Comparison of ENCODE assay signal across 23 cellular contexts in genomic region chr7:146249272-146249671, GRCh38.
A peak's percentile ranks its signal among the peaks of the same experiment; 100 is the strongest.
DNase-seq lines count a peak whose midpoint lies in the region; ATAC-seq and TF ChIP-seq lines count a peak whose summit lies in the region.
"Had no signal": no experiment of that assay in that cellular context is flagged by ENCODE, and none has a peak within 500 bp of the region (broad histone marks: within the 10 kb centered on the region; RNA-seq: fewer than 3 reads in every experiment).

No MANE protein-coding gene starts in this region.

- H3K79me2 ChIP-seq in GM23338 (replicated peaks; ENCODE audit: insufficient read depth), result peaks cover 44% of the 10 kb centered on the region

- H2BK5ac ChIP-seq in neuronal stem cell (ENCODE audit: low read length), result no peak overlapping the region

- intact Hi-C loops in CD14-positive monocyte (cut with micrococcal nuclease), result no loop called here

- no peaks in the 10 kb centered on the region for H3K36me3 ChIP-seq in GM23338 (ENCODE audit: insufficient read depth)
- H3K36me3 ChIP-seq in HUES6 (ENCODE audit: control insufficient read depth, insufficient read depth, low read length), result peaks cover 9% of the 10 kb centered on the region
- H3K36me3 ChIP-seq in iPS-18a (ENCODE audit: control insufficient read depth, low read depth, low read length), result no peaks in the 10 kb centered on the region
- H3K36me3 ChIP-seq in neuronal stem cell (replicated peaks in 1 of 2; ENCODE audit: control insufficient read depth in 2 of 2, insufficient read depth in 2 of 2, low read length in 2 of 2), result no peaks in the 10 kb centered on the region
- H3K36me3 ChIP-seq: HAP-1 had no signal

- H3K27ac ChIP-seq in GM23338 (ENCODE audit: low read depth) (peak overlapping the region; percentile 89), HUES6 (ENCODE audit: low read depth, low read length) (peak overlapping the region; percentile 67), iPS-18a (ENCODE audit: low read length) (peak overlapping the region; percentile 53), neuronal stem cell (replicated peaks; ENCODE audit: low read length) (no peak overlapping the region)
- H3K27ac ChIP-seq: C4-2B, RWPE1, SK-N-MC had no signal

- no peak overlapping the region for H3K18ac ChIP-seq in neuronal stem cell (ENCODE audit: low read length)

- no peak overlapping the region for H3K14ac ChIP-seq in neuronal stem cell (ENCODE audit: low read length)

- no peaks in the 10 kb centered on the region for H3K79me1 ChIP-seq in neuronal stem cell (ENCODE audit: low read depth, low read length)

- H2AK5ac ChIP-seq in neuronal stem cell (ENCODE audit: low read depth, low read length), result no peak overlapping the region

- H3K9me2 ChIP-seq in GM23338 (ENCODE audit: insufficient read depth), result no peaks in the 10 kb centered on the region

- TF ChIP-seq CTCF in GM23338 (conservative IDR thresholded peaks at IDR 0.05; ENCODE audit: low read depth in 2 of 2) (no peak), CD14-positive monocyte (IDR thresholded peaks at IDR 0.05) (no peak)

- no peaks in the 10 kb centered on the region for H4K20me1 ChIP-seq in GM23338 (replicated peaks; ENCODE audit: insufficient read depth)

- no peak overlapping the region for H2BK12ac ChIP-seq in neuronal stem cell (ENCODE audit: low read length)

- no peak overlapping the region for H4K8ac ChIP-seq in neuronal stem cell (ENCODE audit: low read depth, low read length)

- H3K27ac Mint-ChIP-seq in GM23338 (0 out of 2 replicates have a peak overlapping the region, but pooled peaks have one; percentile 53), CD14-positive monocyte (no peak overlapping the region)

- H3K4me3 ChIP-seq in GM23338 (no peak overlapping the region), HUES6 (ENCODE audit: low read depth, low read length) (peak overlapping the region; percentile 93; the same call in 1 of the 2 replicates), iPS-18a (ENCODE audit: low read length) (peak overlapping the region; percentile 63), neuronal stem cell (ENCODE audit: low read length in 2 of 2) (no peak overlapping the region)
- H3K4me3 ChIP-seq: HAP-1, SK-N-MC had no signal

- peaks cover 19% of the 10 kb centered on the region; the same call in 1 of the 2 replicates for H3K4me1 ChIP-seq in GM23338 (ENCODE audit: insufficient read depth)
- H3K4me1 ChIP-seq in HUES6 (ENCODE audit: control insufficient read depth, insufficient read depth, low read length), result peaks cover 29% of the 10 kb centered on the region
- peaks cover 18% of the 10 kb centered on the region for H3K4me1 ChIP-seq in iPS-18a (ENCODE audit: control insufficient read depth, low read depth, low read length)
- peaks cover 0 to 4% of the 10 kb centered on the region in 2 donors for H3K4me1 ChIP-seq in neuronal stem cell (ENCODE audit: control insufficient read depth in 2 of 2, insufficient read depth in 1 of 2, low read depth in 1 of 2, low read length in 2 of 2)
- H3K4me1 ChIP-seq: HAP-1 had no signal

- H3K9me3 ChIP-seq in HUES6 (ENCODE audit: control insufficient read depth, insufficient read depth, low read depth, low read length), result no peaks in the 10 kb centered on the region
- no peaks in the 10 kb centered on the region for H3K9me3 ChIP-seq in iPS-18a (ENCODE audit: control insufficient read depth, low read depth, low read length)
- H3K9me3 ChIP-seq in neuronal stem cell (replicated peaks in 1 of 2; ENCODE audit: control insufficient read depth in 2 of 2, insufficient read depth in 1 of 2, low read depth in 1 of 2, low read length in 2 of 2), result no peaks in the 10 kb centered on the region
- H3K9me3 ChIP-seq: HAP-1 had no signal

- H3K9me3 Mint-ChIP-seq in GM23338 (peaks cover 11% of the 10 kb centered on the region), CD14-positive monocyte (peaks cover 21 to 32% (median 25%) of the 10 kb centered on the region in 7 donors)

- DNase-seq in GM23338 (ENCODE audit: low spot score), result no peak
- DNase-seq in RKO (ENCODE audit: low spot score), result peak; percentile 6
- no peak for DNase-seq in neuronal stem cell (ENCODE audit: low spot score)
- no peak for DNase-seq in CD14-positive monocyte (ENCODE audit: low spot score)
- DNase-seq in NCI-H1048 (lab: John Stamatoyannopoulos, UW), result no peak
- DNase-seq: DMS53, GDM1, KBM-7, NCI-H1417 treated with DMSO at 0.1 percent for 48 hours, NCI-H187, NCI-H446, NCI-H526 treated with DMSO at 0.1 percent for 48 hours, PC-3, SHP77 treated with DMSO at 0.1 percent for 48 hours, SW 1271 had no signal

- H3K4me3 Mint-ChIP-seq in GM23338, result peak overlapping the region; percentile 40; the same call in 2 of the 3 replicates
- H3K4me3 Mint-ChIP-seq in CD14-positive monocyte, result no peak overlapping the region

- no peaks in the 10 kb centered on the region for H3F3A ChIP-seq in GM23338 (replicated peaks; ENCODE audit: low read depth)

- H3K4ac ChIP-seq in neuronal stem cell (ENCODE audit: low read length), result no peak overlapping the region

- peak; percentile 62 for ATAC-seq in GM23338
- ATAC-seq in HG03025 (IDR thresholded peaks at IDR 0.05; ENCODE audit: low FRiP score, unreplicated experiment), result no peak
- ATAC-seq: HepG2, PC-3 had no signal

- H3K27me3 ChIP-seq in GM23338 (ENCODE audit: insufficient read depth), result no peaks in the 10 kb centered on the region
- H3K27me3 ChIP-seq in HUES6 (ENCODE audit: control insufficient read depth, insufficient read depth, low read length), result no peaks in the 10 kb centered on the region; the same call in 1 of the 2 replicates
- H3K27me3 ChIP-seq in iPS-18a (ENCODE audit: control insufficient read depth, insufficient read depth, low read length), result no peaks in the 10 kb centered on the region
- H3K27me3 ChIP-seq in neuronal stem cell (ENCODE audit: control insufficient read depth in 3 of 3, insufficient read depth in 3 of 3, low read depth in 1 of 3, low read length in 3 of 3), result peaks cover 0 to 7% (median 0%) of the 10 kb centered on the region in 3 experiments

- H3K9ac ChIP-seq in HUES6 (ENCODE audit: low read length), result no peak overlapping the region
- H3K9ac ChIP-seq in iPS-18a (ENCODE audit: low read length), result no peak overlapping the region
- H3K9ac ChIP-seq in neuronal stem cell (ENCODE audit: low read depth, low read length, poor library complexity), result no peak overlapping the region

- H3K27me3 Mint-ChIP-seq in GM23338 (ENCODE audit: insufficient read depth, low read depth, poor library complexity) (peaks cover 19% of the 10 kb centered on the region), CD14-positive monocyte (ENCODE audit: low read depth in 3 of 3) (peaks cover 0 to 9% (median 0%) of the 10 kb centered on the region in 3 donors)

- H3K4me1 Mint-ChIP-seq in GM23338, result peaks cover 47% of the 10 kb centered on the region
- H3K4me1 Mint-ChIP-seq in CD14-positive monocyte, result no peaks in the 10 kb centered on the region

- H3K36me3 Mint-ChIP-seq in GM23338 (ENCODE audit: low read depth) (peaks cover 35% of the 10 kb centered on the region), CD14-positive monocyte (no peaks in the 10 kb centered on the region)

- H2AFZ ChIP-seq in GM23338, result no peak overlapping the region
- no peak overlapping the region for H2AFZ ChIP-seq in neuronal stem cell (ENCODE audit: low read length)

- no CpG with 5 or more reads among the region's 2 CpGs for WGBS in neuronal stem cell (ENCODE audit: extremely low coverage in 2 of 2, insufficient read length in 2 of 2, insufficient replicate concordance in 1 of 2), 2 donors

- no peak overlapping the region for H2BK15ac ChIP-seq in neuronal stem cell (ENCODE audit: low read length)

- H3K4me2 ChIP-seq in GM23338, result peak overlapping the region; percentile 61
- no peak overlapping the region for H3K4me2 ChIP-seq in neuronal stem cell (ENCODE audit: insufficient read depth, low read length, poor library complexity, severe bottlenecking)

- no peak overlapping the region for H2BK120ac ChIP-seq in neuronal stem cell (ENCODE audit: low read depth, low read length)

- H4K91ac ChIP-seq in neuronal stem cell (ENCODE audit: low read depth, low read length, poor library complexity), result no peak overlapping the region

- H3K23ac ChIP-seq in neuronal stem cell (ENCODE audit: low read depth, low read length, poor library complexity), result no peak overlapping the region

TF ChIP-seq in GM23338, 12 proteins besides CTCF, POLR2A, EP300 and RAD21 (continues in another document):
- TF ChIP-seq STAT1 (IDR thresholded peaks at IDR 0.05; ENCODE audit: unreplicated experiment) (no peak), EZH2 (IDR thresholded peaks at IDR 0.05; ENCODE audit: low read depth, unreplicated experiment) (no peak), EZH2phosphoT487 (IDR thresholded peaks at IDR 0.05; ENCODE audit: unreplicated experiment) (no peak), NANOG (IDR thresholded peaks at IDR 0.05; ENCODE audit: borderline replicate concordance) (no peak), ZNF114 (CRISPR knock-in tag; IDR thresholded peaks at IDR 0.05) (no peak), CREB1 (CRISPR knock-in tag; IDR thresholded peaks at IDR 0.05; ENCODE audit: low read depth) (no peak), JUNB (IDR thresholded peaks at IDR 0.05; ENCODE audit: unreplicated experiment) (no peak), ZNF331 (CRISPR knock-in tag; IDR thresholded peaks at IDR 0.05; ENCODE audit: low read depth) (no peak)
- TF ChIP-seq, protein P1, sequence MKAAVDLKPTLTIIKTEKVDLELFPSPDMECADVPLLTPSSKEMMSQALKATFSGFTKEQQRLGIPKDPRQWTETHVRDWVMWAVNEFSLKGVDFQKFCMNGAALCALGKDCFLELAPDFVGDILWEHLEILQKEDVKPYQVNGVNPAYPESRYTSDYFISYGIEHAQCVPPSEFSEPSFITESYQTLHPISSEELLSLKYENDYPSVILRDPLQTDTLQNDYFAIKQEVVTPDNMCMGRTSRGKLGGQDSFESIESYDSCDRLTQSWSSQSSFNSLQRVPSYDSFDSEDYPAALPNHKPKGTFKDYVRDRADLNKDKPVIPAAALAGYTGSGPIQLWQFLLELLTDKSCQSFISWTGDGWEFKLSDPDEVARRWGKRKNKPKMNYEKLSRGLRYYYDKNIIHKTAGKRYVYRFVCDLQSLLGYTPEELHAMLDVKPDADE (IDR thresholded peaks at IDR 0.05), result no peak

Comparison
In these comparisons a context has a peak if more than half of its experiments do, and no peak if none do; other contexts are left out.
1. H3K4me3 ChIP-seq: peak in HUES6 (single experiment) and iPS-18a (single experiment); none in GM23338 (single experiment) and neuronal stem cell (0 of 2).